2 cellular contexts compared by ENCODE assay signal in genomic region chr19:40416918-40417713, GRCh38.
TF ChIP-seq lines count a peak whose summit lies in the region.

No MANE protein-coding gene starts in this region.

TF ChIP-seq in GM12878, 131 proteins besides CTCF, POLR2A, EP300 and RAD21 (continues in another document):
- TF ChIP-seq ZNF274 (IDR thresholded peaks at IDR 0.05; ENCODE audit: insufficient read depth, insufficient read length), result no peak
- TF ChIP-seq SMAD5 (IDR thresholded peaks at IDR 0.05; ENCODE audit: low read depth), result no peak
- no peak for TF ChIP-seq ATF3 (IDR thresholded peaks at IDR 0.05; ENCODE audit: borderline replicate concordance, extremely low read depth, low read depth, low read length)
- TF ChIP-seq IRF4 (IDR thresholded peaks at IDR 0.05; ENCODE audit: low read depth, low read length), result no peak
- TF ChIP-seq HDAC6 (IDR thresholded peaks at IDR 0.05; ENCODE audit: unreplicated experiment), result no peak
- TF ChIP-seq NFXL1 (IDR thresholded peaks at IDR 0.05; ENCODE audit: borderline replicate concordance), result no peak
- no peak for TF ChIP-seq STAT1 (conservative IDR thresholded peaks at IDR 0.05)
- TF ChIP-seq CREB1 (IDR thresholded peaks at IDR 0.05; ENCODE audit: low read depth), result no peak
- TF ChIP-seq SMC3 (IDR thresholded peaks at IDR 0.05; ENCODE audit: borderline replicate concordance, low read length), result no peak
- peak; percentile 69 for TF ChIP-seq SKIL (IDR thresholded peaks at IDR 0.05; ENCODE audit: low read depth, poor library complexity, severe bottlenecking)
- no peak for TF ChIP-seq FOS (IDR thresholded peaks at IDR 0.05; ENCODE audit: borderline replicate concordance, extremely low read depth, insufficient read length)
- TF ChIP-seq HDAC2 (IDR thresholded peaks at IDR 0.05), result no peak
- no peak for TF ChIP-seq CBX5 (IDR thresholded peaks at IDR 0.05; ENCODE audit: low read depth)
- no peak for TF ChIP-seq IRF3 (IDR thresholded peaks at IDR 0.05)
- TF ChIP-seq HCFC1 (IDR thresholded peaks at IDR 0.05; ENCODE audit: low read length), result no peak
- TF ChIP-seq SIN3A (IDR thresholded peaks at IDR 0.05; ENCODE audit: low read depth, low read length), result no peak
- no peak for TF ChIP-seq ZBTB33 (IDR thresholded peaks at IDR 0.05)
- no peak for TF ChIP-seq E2F8 (IDR thresholded peaks at IDR 0.05; ENCODE audit: low read depth, partially characterized antibody)
- no peak for TF ChIP-seq TCF7 (IDR thresholded peaks at IDR 0.05; ENCODE audit: borderline replicate concordance)
- no peak for TF ChIP-seq SIX5 (IDR thresholded peaks at IDR 0.05; ENCODE audit: low read depth, low read length, severe bottlenecking)
- no peak for TF ChIP-seq BRCA1 (IDR thresholded peaks at IDR 0.05; ENCODE audit: low read depth, low read length)
- TF ChIP-seq RELA (IDR thresholded peaks at IDR 0.05; ENCODE audit: borderline replicate concordance, partially characterized antibody), result no peak
- TF ChIP-seq NFYA (IDR thresholded peaks at IDR 0.05; ENCODE audit: borderline replicate concordance, low read depth, low read length), result no peak

TF ChIP-seq in liver, 16 proteins besides CTCF, POLR2A, EP300 and RAD21:
- TF ChIP-seq TAF1 (conservative IDR thresholded peaks at IDR 0.05) (no peak), ATF3 (IDR thresholded peaks at IDR 0.05) (no peak), FOXA2 (IDR thresholded peaks at IDR 0.05) (no peak), REST (IDR thresholded peaks at IDR 0.05) (no peak), SP1 (IDR thresholded peaks at IDR 0.05) (peak; percentile 46), NR2F2 (IDR thresholded peaks at IDR 0.05) (peak; percentile 28)
